23 cellular contexts compared by ENCODE assay signal in the genomic region with DNA sequence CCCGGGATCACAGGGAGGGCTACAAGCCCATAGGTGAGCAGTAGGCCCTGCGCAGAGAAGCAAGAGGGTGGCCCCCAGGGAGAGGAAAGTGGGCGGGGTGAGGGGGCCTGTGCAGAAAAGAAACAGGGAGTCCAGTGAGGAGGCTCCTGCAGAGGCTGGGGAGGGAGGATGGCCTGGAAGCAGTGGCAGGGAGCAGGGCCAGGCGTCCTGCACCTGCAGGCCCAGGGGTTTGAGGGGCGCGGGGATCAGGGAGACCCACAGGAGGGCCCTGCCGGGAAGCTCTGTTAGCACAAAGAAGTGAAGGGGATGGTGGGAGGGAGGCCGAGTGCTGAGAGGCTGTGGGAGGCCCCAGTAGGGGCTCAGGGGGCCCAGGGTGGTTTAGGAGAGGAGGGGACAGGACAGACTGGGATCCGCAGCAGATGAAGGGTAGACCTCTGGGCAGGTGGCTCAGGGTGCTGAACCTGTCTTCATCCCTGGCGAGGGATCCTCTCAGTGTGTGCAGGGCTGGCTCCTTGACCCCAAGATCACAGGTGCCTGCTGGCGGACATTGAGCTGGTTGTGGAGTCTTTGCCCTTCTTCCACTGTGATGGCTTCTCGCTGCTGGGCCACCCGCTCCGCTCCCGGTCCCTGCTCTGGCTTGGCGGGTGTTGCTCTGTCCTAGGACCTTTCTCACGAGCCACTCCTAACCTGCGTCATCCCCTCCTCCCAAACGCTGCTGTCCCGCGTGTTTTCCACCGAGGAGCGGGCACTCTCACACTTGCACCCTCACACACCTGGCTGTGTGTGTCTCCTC. TPM values are rescaled to one million over a fixed set of nuclear protein-coding genes. Genes with fewer than 3 reads are reported as not detected.
DNase-seq lines count a peak whose midpoint lies in the region; ATAC-seq, FAIRE-seq and TF ChIP-seq lines count a peak whose summit lies in the region.
"Had no signal": no experiment of that assay in that cellular context is flagged by ENCODE, and none has a peak within 500 bp of the region (broad histone marks: within the 10 kb centered on the region; RNA-seq: fewer than 3 reads in every experiment).

No MANE protein-coding gene starts in this region.

- no peak for TF ChIP-seq CTCF in bronchial epithelial cell (IDR thresholded peaks at IDR 0.05; ENCODE audit: insufficient read depth, low read length, severe bottlenecking)
- no peak for TF ChIP-seq CTCF in neural crest cell (conservative IDR thresholded peaks at IDR 0.05)
- TF ChIP-seq CTCF in CD14-positive monocyte (IDR thresholded peaks at IDR 0.05) = no peak

- H3K27me3 ChIP-seq in right cardiac atrium (ENCODE audit: control insufficient read depth, insufficient read depth) (no peaks in the 10 kb centered on the region), bronchial epithelial cell (ENCODE audit: control insufficient read depth, insufficient read depth, low read length) (no peaks in the 10 kb centered on the region), aorta (ENCODE audit: control insufficient read depth in 1 of 2, insufficient read depth in 2 of 2, low read length in 1 of 2) (no peaks in the 10 kb centered on the region)
- H3K27me3 ChIP-seq: esophagus muscularis mucosa, gastrocnemius medialis, stomach, tibial nerve had no signal

- H3K27ac ChIP-seq in right cardiac atrium (ENCODE audit: low read length) (no peak overlapping the region), aorta (ENCODE audit: low read depth in 1 of 2, low read length in 2 of 2) (no peak overlapping the region)
- H3K27ac ChIP-seq: esophagus muscularis mucosa, gastrocnemius medialis, psoas muscle, stomach, tibial nerve had no signal

- H3K4me3 ChIP-seq in right cardiac atrium (ENCODE audit: low read length) (no peak overlapping the region), bronchial epithelial cell (ENCODE audit: low read depth, low read length) (no peak overlapping the region), aorta (ENCODE audit: low read length in 2 of 2) (no peak overlapping the region)
- H3K4me3 ChIP-seq: esophagus muscularis mucosa, gastrocnemius medialis, psoas muscle, stomach, tibial nerve had no signal

- H3K4me1 ChIP-seq in right cardiac atrium (ENCODE audit: control insufficient read depth, insufficient read depth, low read length) = no peaks in the 10 kb centered on the region
- H3K4me1 ChIP-seq in aorta (ENCODE audit: control insufficient read depth in 1 of 2, insufficient read depth in 2 of 2, low read length in 2 of 2) = no peaks in the 10 kb centered on the region
- H3K4me1 ChIP-seq: gastrocnemius medialis, psoas muscle had no signal

- DNase-seq in right cardiac atrium (peak in 2 of 3 donors; percentile 25 to 35), left cardiac atrium (no peak), bronchial epithelial cell (ENCODE audit: low read depth) (no peak), neural crest cell (ENCODE audit: low read depth, low spot score) (no peak), aorta (peak; percentile 40 to 59), kidney tubule cell (ENCODE audit: low spot score) (no peak), NCI-H1436 (lab: John Stamatoyannopoulos, UW) (no peak), CD14-positive monocyte (ENCODE audit: low spot score) (no peak)
- DNase-seq: activated effector memory CD4-positive, alpha-beta T cell treated with anti-CD3 and anti-CD28 coated beads, Interleukin-2, amount 50 U/mL, for 16 hours; effector memory CD4-positive, alpha-beta T cell; gastrocnemius medialis; KG1; NCI-H526; SHP77; stimulated activated CD4-positive, alpha-beta T cell treated with anti-CD3 and anti-CD28 coated beads, Interleukin-4, amount 100 ng/mL, for 1 hour; stomach had no signal

- H3K4me1 Mint-ChIP-seq in neural crest cell (peaks cover 12% of the 10 kb centered on the region), CD14-positive monocyte (peaks cover 10% of the 10 kb centered on the region)

- H3K36me3 ChIP-seq in bronchial epithelial cell (ENCODE audit: control insufficient read depth, insufficient read depth, low read length) = no peaks in the 10 kb centered on the region
- no peaks in the 10 kb centered on the region for H3K36me3 ChIP-seq in aorta (ENCODE audit: control insufficient read depth in 1 of 2, insufficient read depth in 2 of 2, low read length in 1 of 2)
- H3K36me3 ChIP-seq: esophagus muscularis mucosa, gastrocnemius medialis, stomach, tibial nerve had no signal

- H3K27ac Mint-ChIP-seq in neural crest cell (ENCODE audit: unreplicated experiment) (no peak overlapping the region), CD14-positive monocyte (peak overlapping the region in 2 of 7 donors; percentile 5 to 71)

- peaks cover 5% of the 10 kb centered on the region for H3K36me3 Mint-ChIP-seq in neural crest cell (ENCODE audit: low read depth)
- H3K36me3 Mint-ChIP-seq in CD14-positive monocyte = peaks cover 0 to 2% of the 10 kb centered on the region in 2 donors
- H3K36me3 Mint-ChIP-seq: brain had no signal

- peaks cover 9% of the 10 kb centered on the region for H3K9me3 Mint-ChIP-seq in neural crest cell
- H3K9me3 Mint-ChIP-seq in CD14-positive monocyte = peaks cover 13 to 22% (median 19%) of the 10 kb centered on the region in 7 donors

- H3K9me3 ChIP-seq in right cardiac atrium (ENCODE audit: control insufficient read depth, low read length) (no peaks in the 10 kb centered on the region), aorta (ENCODE audit: control insufficient read depth, low read length) (no peaks in the 10 kb centered on the region)

- FAIRE-seq in bronchial epithelial cell (lab: Jason Lieb, UNC) = peak; percentile 13
- FAIRE-seq: colon, GM12892 had no signal

- peak overlapping the region; percentile 38 for H3K4me3 Mint-ChIP-seq in neural crest cell
- peak overlapping the region in 1 of 2 donors; percentile 56 for H3K4me3 Mint-ChIP-seq in CD14-positive monocyte

- intact Hi-C loops in right cardiac atrium (cut with DNase I) (no loop called here), left cardiac atrium (cut with DNase I) (no loop called here), aorta (cut with DNase I) (no loop called here), CD14-positive monocyte (cut with micrococcal nuclease) (loop anchor here in 1 of 2 donors (10.0 kb wide), 1 partner anchor 116 kb away; no protein-coding TSS in a partner anchor)

- ATAC-seq in right cardiac atrium (no peak), left cardiac atrium (no peak), aorta (ENCODE audit: low FRiP score) (peak; percentile 47)
- ATAC-seq: activated CD4-positive, CD25-positive, alpha-beta regulatory T cell treated with anti-CD3 and anti-CD28 coated beads, Interleukin-2, amount 50 U/mL, for 24 hours; gastrocnemius medialis; psoas muscle had no signal

- H3K27me3 Mint-ChIP-seq in neural crest cell (ENCODE audit: low read depth) = peaks cover 3% of the 10 kb centered on the region
- H3K27me3 Mint-ChIP-seq in CD14-positive monocyte (ENCODE audit: low read depth in 3 of 3) = peaks cover 0 to 10% (median 5%) of the 10 kb centered on the region in 3 donors

- 85% methylated on average over 23 of the region's 23 CpGs for WGBS in right cardiac atrium
- WGBS in aorta, 2 donors = 83% methylated on average over 21 to 23 of the region's 23 CpGs

RNA-seq across cellular contexts. Expression of a gene that starts 31.8 kb away (rescaled TPM):
- 1 to 10 TPM; 5.5 to 7.9 (median 6.5) TPM for total RNA-seq in right cardiac atrium
- 5.6 TPM for polyA plus RNA-seq in right cardiac atrium
- 1 to 10 TPM; 6.5 to 8.1 TPM for total RNA-seq in left cardiac atrium
- total RNA-seq in bronchial epithelial cell = 39.0 and 60.0 TPM in 2 replicates
- total RNA-seq in neural crest cell = 5.1 and 5.4 TPM in 2 replicates
- 1 to 10 TPM; 2.3 to 3.0 TPM for total RNA-seq in aorta
- polyA plus RNA-seq in aorta = under 1 TPM; 0.15 to 0.38 TPM
- not detected for polyA plus RNA-seq in CD14-positive monocyte

RNA-seq across cellular contexts. Expression of a gene that starts 50.9 kb away (rescaled TPM):
- total RNA-seq in right cardiac atrium (100 to 1,000 TPM in 1 of 4 donors, 10 to 100 TPM in 3; 74.3 to 106 (median 88.5) TPM), left cardiac atrium (10 to 100 TPM; 58.5 to 95.4 TPM), bronchial epithelial cell (16.8 and 27.3 TPM in 2 replicates), neural crest cell (32.3 and 34.1 TPM in 2 replicates), aorta (10 to 100 TPM; 15.6 to 37.1 TPM)
- polyA plus RNA-seq in right cardiac atrium (31.6 TPM), aorta (1 to 10 TPM; 5.5 to 6.8 TPM), CD14-positive monocyte (10 to 100 TPM in 1 of 2 donors, 1 to 10 TPM in 1; 9.5 to 12.6 TPM)

Comparison
In these comparisons a context has a peak if more than half of its experiments do, and no peak if none do; other contexts are left out.
1. DNase-seq: peak in right cardiac atrium (2 of 3) and aorta (2 of 2); none in left cardiac atrium (single experiment), bronchial epithelial cell (single experiment), neural crest cell (single experiment), kidney tubule cell (single experiment), NCI-H1436 (single experiment) and CD14-positive monocyte (single experiment).